ENCODE assay signal across 8 cellular contexts in the genomic region with DNA sequence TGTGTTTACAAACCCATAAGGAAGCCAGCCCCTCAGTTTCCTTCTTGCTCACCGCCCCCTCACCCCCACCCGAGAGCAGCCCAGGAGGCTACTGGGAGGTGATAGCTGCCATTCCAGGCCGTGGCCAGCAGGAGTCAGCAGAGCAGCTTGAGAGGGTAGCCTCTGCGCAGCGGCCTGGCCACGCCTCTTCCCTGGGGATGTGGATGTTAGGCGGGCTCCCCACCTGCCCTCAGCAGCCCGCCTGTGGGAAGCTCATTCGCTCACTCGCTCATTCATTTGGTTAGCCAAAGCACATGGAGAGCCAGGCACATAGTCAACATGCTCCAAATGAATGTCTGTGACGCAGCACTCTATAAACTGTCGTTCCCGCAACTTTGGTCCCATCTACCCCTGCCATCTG. TPM values are rescaled to one million over a fixed set of nuclear protein-coding genes. Genes with fewer than 3 reads are reported as not detected.
DNase-seq lines count a peak whose midpoint lies in the region; ATAC-seq and TF ChIP-seq lines count a peak whose summit lies in the region.

No MANE protein-coding gene starts in this region.

- peak; percentile 49 for ATAC-seq in thoracic aorta (ENCODE audit: insufficient number of reproducible peaks, low FRiP score, low read depth)

- H3K4me2 ChIP-seq in Karpas-422 (ENCODE audit: low read depth, low read length, poor library complexity, severe bottlenecking), result peak overlapping the region; percentile 29

- no peaks in the 10 kb centered on the region for H3K36me3 ChIP-seq in Karpas-422 (ENCODE audit: insufficient read depth, low read length)
- H3K36me3 ChIP-seq in thoracic aorta, result peaks cover 26% of the 10 kb centered on the region

- POLR2A ChIA-PET in RWPE1 (lab: Yijun Ruan, JAX; ENCODE audit: low non-redundant PET), result no interaction called here

- H3K27me3 ChIP-seq in Karpas-422 (ENCODE audit: low read length), result no peaks in the 10 kb centered on the region
- no peaks in the 10 kb centered on the region for H3K27me3 ChIP-seq in thoracic aorta (replicated peaks; ENCODE audit: insufficient read depth)

- H3K9me3 ChIP-seq in Karpas-422 (ENCODE audit: low read length), result no peaks in the 10 kb centered on the region
- no peaks in the 10 kb centered on the region for H3K9me3 ChIP-seq in thoracic aorta

- H3K79me2 ChIP-seq in Karpas-422 (ENCODE audit: low read length), result no peaks in the 10 kb centered on the region

- H3K4me1 ChIP-seq in Karpas-422 (ENCODE audit: low read length), result peaks cover 31% of the 10 kb centered on the region
- no peaks in the 10 kb centered on the region for H3K4me1 ChIP-seq in thoracic aorta (ENCODE audit: control insufficient read depth in 1 of 2, low read depth in 2 of 2)

- H3K9me2 ChIP-seq in Karpas-422 (replicated peaks; ENCODE audit: insufficient read depth, low read length), result no peaks in the 10 kb centered on the region

- no peak overlapping the region for H3K27ac ChIP-seq in Karpas-422 (ENCODE audit: low read length)
- peak overlapping the region; percentile 32 for H3K27ac ChIP-seq in RWPE1
- H3K27ac ChIP-seq in thoracic aorta, result peak overlapping the region in 1 of 2 donors; percentile 5

- DNase-seq in NCI-H524 (lab: John Stamatoyannopoulos, UW) (peak; percentile 32 to 71), NCI-H524 treated with DMSO at 0.1 percent for 48 hours (lab: John Stamatoyannopoulos, UW) (no peak), Karpas-422 (peak; percentile 95), RWPE1 (ENCODE audit: low spot score) (peak; percentile 79), fibroblast of villous mesenchyme (ENCODE audit: low read depth) (peak; percentile 75), nucleus accumbens (lab: John Stamatoyannopoulos, UW) (peak in 55 of 56 donors; percentile 26 to 92 (median 78)), thoracic aorta (ENCODE audit: low spot score) (peak; percentile 54)
- DNase-seq in activated effector memory CD4-positive, alpha-beta T cell treated with Interleukin-2 at 50 U/mL for 16 hours, result peak; percentile 60

- 0 out of 2 replicates have a peak, but pooled peaks cover 4% of the 10 kb centered on the region for H4K20me1 ChIP-seq in Karpas-422 (ENCODE audit: insufficient read depth, low read depth, low read length)

- CTCF ChIA-PET in RWPE1 (lab: Yijun Ruan, JAX), result interaction anchor here (0.6 to 4.2 kb wide), 37 partner anchors 10 to 293 kb away, joined by 3 to 68 read pairs (median 4); a partner anchor contains a TSS

- H3K9ac ChIP-seq in Karpas-422 (ENCODE audit: low read length), result no peak overlapping the region

- H3K4me3 ChIP-seq in Karpas-422 (ENCODE audit: low read length) (no peak overlapping the region), fibroblast of villous mesenchyme (ENCODE audit: low read depth, low read length) (no peak overlapping the region), thoracic aorta (no peak overlapping the region)

- TF ChIP-seq CTCF in RWPE1 (conservative IDR thresholded peaks at IDR 0.05; ENCODE audit: low read depth) (peak; percentile 94), fibroblast of villous mesenchyme (IDR thresholded peaks at IDR 0.05; ENCODE audit: insufficient read depth, low read depth, low read length) (peak; percentile 98), thoracic aorta (IDR thresholded peaks at IDR 0.05) (peak; percentile 92)

- no peak overlapping the region for H2AFZ ChIP-seq in Karpas-422 (ENCODE audit: low read length)

RNA-seq across cellular contexts. Expression of a gene that starts 6.1 kb away (rescaled TPM):
- 21.5 and 34.4 TPM in 2 replicates for total RNA-seq in Karpas-422 (2014; rRNA removed; shearing (Covaris generic); ENCODE audit: low replicate concordance)
- 11.2 and 11.9 TPM in 2 replicates for total RNA-seq in fibroblast of villous mesenchyme
- 10 to 100 TPM; 18.8 to 26.0 TPM for total RNA-seq in thoracic aorta

RNA-seq across cellular contexts. Expression of a gene that starts 13.2 kb away (rescaled TPM):
- 2.7 and 3.1 TPM in 2 replicates for total RNA-seq in Karpas-422 (2014; rRNA removed; shearing (Covaris generic); ENCODE audit: low replicate concordance)
- 2.6 and 3.5 TPM in 2 replicates for total RNA-seq in fibroblast of villous mesenchyme
- 1 to 10 TPM; 6.0 to 8.8 TPM for total RNA-seq in thoracic aorta

RNA-seq across cellular contexts. Expression of a gene that starts 26.9 kb away (rescaled TPM):
- total RNA-seq in Karpas-422 (2014; rRNA removed; shearing (Covaris generic); ENCODE audit: low replicate concordance), result 23.5 and 41.6 TPM in 2 replicates
- total RNA-seq in fibroblast of villous mesenchyme (30.0 and 34.1 TPM in 2 replicates), thoracic aorta (10 to 100 TPM; 45.0 to 61.2 TPM)

RNA-seq across cellular contexts. Expression of a gene that starts 37.0 kb away (rescaled TPM):
- total RNA-seq in Karpas-422 (2014; rRNA removed; shearing (Covaris generic); ENCODE audit: low replicate concordance), result 6.9 and 10.1 TPM in 2 replicates
- 15.5 and 16.4 TPM in 2 replicates for total RNA-seq in fibroblast of villous mesenchyme
- total RNA-seq in thoracic aorta, result 10 to 100 TPM; 20.4 to 26.5 TPM

RNA-seq across cellular contexts. Expression of a gene that starts 44.3 kb away (rescaled TPM):
- total RNA-seq in Karpas-422 (2014; rRNA removed; shearing (Covaris generic); ENCODE audit: low replicate concordance), result 21.7 and 55.7 TPM in 2 replicates
- 39.9 and 44.0 TPM in 2 replicates for total RNA-seq in fibroblast of villous mesenchyme
- total RNA-seq in thoracic aorta, result 100 to 1,000 TPM; 140 to 221 TPM
